ENCODE assay signal across 14 cellular contexts in genomic region chr15:50773389-50773788, GRCh38. TPM values are rescaled to one million over a fixed set of nuclear protein-coding genes. Genes with fewer than 3 reads are reported as not detected.
A peak's percentile ranks its signal among the peaks of the same experiment; 100 is the strongest.
DNase-seq lines count a peak whose midpoint lies in the region; ATAC-seq and TF ChIP-seq lines count a peak whose summit lies in the region.
"Had no signal": no experiment of that assay in that cellular context is flagged by ENCODE, and none has a peak within 500 bp of the region (broad histone marks: within the 10 kb centered on the region; RNA-seq: fewer than 3 reads in every experiment).

No MANE protein-coding gene starts in this region.

- no peaks in the 10 kb centered on the region for H4K20me1 ChIP-seq in IMR-90 (ENCODE audit: insufficient read depth, low read length)
- H4K20me1 ChIP-seq: BLaER1 treated with 17β-estradiol and CSF1 and Interleukin-3, amounts not matched to agents 10 nM and 100 nM had no signal

- H3K27ac ChIP-seq in IMR-90 (ENCODE audit: insufficient read depth, low read length): no peak overlapping the region
- H3K27ac ChIP-seq: BLaER1 treated with 17β-estradiol and CSF1 and Interleukin-3, amounts not matched to agents 10 nM and 100 nM; GM23248 had no signal

- no peak overlapping the region for H2AK5ac ChIP-seq in IMR-90 (ENCODE audit: low read depth, low read length)

- TF ChIP-seq POLR2A in IMR-90 (IDR thresholded peaks at IDR 0.05; ENCODE audit: low read depth, low read length): no peak

- in situ Hi-C loops in IMR-90 (cut with MboI; ENCODE audit: low sequenced_read_pairs): no loop called here

- WGBS in IMR-90 (ENCODE audit: extremely low coverage in 2 of 2, insufficient read length in 1 of 2), 2 experiments: no CpG with 5 or more reads among the region's 3 CpGs

- no peak overlapping the region for H3K56ac ChIP-seq in IMR-90 (ENCODE audit: extremely low read depth, insufficient read depth, low read length)

- H3K27me3 Mint-ChIP-seq in immature natural killer cell (ENCODE audit: low read depth in 3 of 3) (peaks cover 0 to 4% (median 0%) of the 10 kb centered on the region in 3 donors), type B pancreatic cell (no peaks in the 10 kb centered on the region)
- H3K27me3 Mint-ChIP-seq: CD4-positive, alpha-beta T cell had no signal

- no peaks in the 10 kb centered on the region for H3K79me1 ChIP-seq in IMR-90 (ENCODE audit: low read depth in 1 of 2, low read length in 2 of 2)

- ATAC-seq in IMR-90 (ENCODE audit: low read depth): peak; percentile 64
- ATAC-seq: HCT116 had no signal

- TF ChIP-seq RAD21 in IMR-90 (IDR thresholded peaks at IDR 0.05; ENCODE audit: low read length): no peak

- H4K8ac ChIP-seq in IMR-90 (ENCODE audit: low read depth in 2 of 2, low read length in 2 of 2): no peak overlapping the region

- H3K9me1 ChIP-seq in IMR-90 (ENCODE audit: insufficient read depth, low read length): 0 out of 2 replicates have a peak, but pooled peaks cover 3% of the 10 kb centered on the region

- peak overlapping the region; percentile 9; the same call in 1 of the 2 replicates for H3K14ac ChIP-seq in IMR-90 (replicated peaks; ENCODE audit: low read depth, low read length)

- no peaks in the 10 kb centered on the region for H3K27me3 ChIP-seq in IMR-90 (ENCODE audit: control insufficient read depth, insufficient read depth, low read length)
- H3K27me3 ChIP-seq: BLaER1 treated with 17β-estradiol and CSF1 and Interleukin-3, amounts not matched to agents 10 nM and 100 nM had no signal

- no peak overlapping the region for H2AFZ ChIP-seq in IMR-90 (replicated peaks; ENCODE audit: low read length, poor library complexity)
- H2AFZ ChIP-seq: GM23248 had no signal

- TF ChIP-seq CTCF in IMR-90 (conservative IDR thresholded peaks at IDR 0.05; ENCODE audit: low read depth, low read length) (no peak), type B pancreatic cell (conservative IDR thresholded peaks at IDR 0.05) (no peak)

- no peak overlapping the region for H4K5ac ChIP-seq in IMR-90 (ENCODE audit: low read depth, low read length)

- H3K27ac Mint-ChIP-seq in immature natural killer cell (peak overlapping the region in 4 of 6 donors; percentile 18 to 62 (median 44)), type B pancreatic cell (peak overlapping the region; percentile 20)
- H3K27ac Mint-ChIP-seq: CD4-positive, alpha-beta T cell had no signal

- H3K9me3 Mint-ChIP-seq in immature natural killer cell (no peaks in the 10 kb centered on the region), type B pancreatic cell (peaks cover 4% of the 10 kb centered on the region)
- H3K9me3 Mint-ChIP-seq: CD4-positive, alpha-beta T cell had no signal

- H3K18ac ChIP-seq in IMR-90 (ENCODE audit: low read depth, low read length): no peak overlapping the region; the same call in 1 of the 2 replicates

- no peak overlapping the region for H4K91ac ChIP-seq in IMR-90 (ENCODE audit: insufficient read depth, low read depth, low read length)

- no peak overlapping the region for H2AK9ac ChIP-seq in IMR-90 (replicated peaks; ENCODE audit: low read depth, low read length, poor library complexity)

- no peak overlapping the region for H2BK15ac ChIP-seq in IMR-90 (ENCODE audit: low read depth, low read length)

- H3K4me3 Mint-ChIP-seq in immature natural killer cell (no peak overlapping the region), type B pancreatic cell (no peak overlapping the region)
- H3K4me3 Mint-ChIP-seq: CD4-positive, alpha-beta T cell had no signal

- H3K36me3 Mint-ChIP-seq in immature natural killer cell (no peaks in the 10 kb centered on the region), type B pancreatic cell (no peaks in the 10 kb centered on the region)

- no peak overlapping the region for H3K9ac ChIP-seq in IMR-90 (ENCODE audit: low read depth, low read length)
- H3K9ac ChIP-seq: BLaER1 treated with 17β-estradiol and CSF1 and Interleukin-3, amounts not matched to agents 10 nM and 100 nM; GM23248 had no signal

- intact Hi-C loops in IMR-90 (cut with micrococcal nuclease): no loop called here

- peak overlapping the region; percentile 14; the same call in 1 of the 2 replicates for H2BK20ac ChIP-seq in IMR-90 (ENCODE audit: low read depth, low read length)

- H3K4ac ChIP-seq in IMR-90 (ENCODE audit: low read depth, low read length): no peak overlapping the region; the same call in 1 of the 2 replicates

- DNase-seq in EH (ENCODE audit: low read depth): peak; percentile 22
- DNase-seq in IMR-90: peak; percentile 33
- DNase-seq in immature natural killer cell: no peak
- no peak for DNase-seq in type B pancreatic cell (ENCODE audit: extremely low spot score, unreplicated experiment)
- DNase-seq in COLO829 (ENCODE audit: low spot score): no peak
- no peak for DNase-seq in COR-L47 (lab: John Stamatoyannopoulos, UW)
- DNase-seq in NCI-H510A treated with DMSO at 0.1 percent for 48 hours (lab: John Stamatoyannopoulos, UW): no peak
- DNase-seq: ACHN; Caco-2; CD4-positive, alpha-beta T cell; DND-41; GM23248 had no signal

- no peak overlapping the region for H3K23ac ChIP-seq in IMR-90 (ENCODE audit: low read depth, low read length)

- H3K36me3 ChIP-seq in IMR-90 (ENCODE audit: control insufficient read depth, insufficient read depth, low read length): no peaks in the 10 kb centered on the region
- H3K36me3 ChIP-seq: BLaER1 treated with 17β-estradiol and CSF1 and Interleukin-3, amounts not matched to agents 10 nM and 100 nM had no signal

- H3K4me1 ChIP-seq in IMR-90 (ENCODE audit: control insufficient read depth, insufficient read depth, low read length): peaks cover 8% of the 10 kb centered on the region; the same call in 1 of the 2 replicates

- H3K4me1 Mint-ChIP-seq in immature natural killer cell (peaks cover 8 to 12% of the 10 kb centered on the region in 2 donors), type B pancreatic cell (ENCODE audit: unreplicated experiment) (no peaks in the 10 kb centered on the region)

- peak overlapping the region; percentile 70 for H2BK5ac ChIP-seq in IMR-90 (ENCODE audit: low read depth, low read length, poor library complexity, severe bottlenecking)

- H3K4me3 ChIP-seq in IMR-90 (ENCODE audit: insufficient read depth, low read depth, low read length): no peak overlapping the region
- H3K4me3 ChIP-seq: BLaER1 treated with 17β-estradiol and CSF1 and Interleukin-3, amounts not matched to agents 10 nM and 100 nM; GM23248 had no signal

- BruUV-seq in IMR-90 (replicated peaks; lab: Mats Ljungman, UMichigan): no TSS peak

- dilution Hi-C loops in IMR-90 (cut with HindIII; ENCODE audit: low sequenced_read_pairs, unreplicated experiment): no loop called here

- CTCF ChIA-PET in IMR-90 (lab: Yijun Ruan, JAX): no interaction called here

- no peaks in the 10 kb centered on the region for H3K9me3 ChIP-seq in IMR-90 (ENCODE audit: control insufficient read depth, insufficient read depth, low read length)
- H3K9me3 ChIP-seq: BLaER1 treated with 17β-estradiol and CSF1 and Interleukin-3, amounts not matched to agents 10 nM and 100 nM; Caco-2 had no signal

- H3K4me2 ChIP-seq in IMR-90 (ENCODE audit: low read depth, low read length): no peak overlapping the region
- H3K4me2 ChIP-seq: BLaER1 treated with 17β-estradiol and CSF1 and Interleukin-3, amounts not matched to agents 10 nM and 100 nM had no signal

- peak overlapping the region; percentile 35; the same call in 1 of the 2 replicates for H2BK120ac ChIP-seq in IMR-90 (ENCODE audit: low read depth, low read length)

- POLR2A ChIA-PET in IMR-90 (lab: Charles Lee; ENCODE audit: unreplicated experiment): no interaction called here

TF ChIP-seq in IMR-90, 13 proteins besides CTCF, POLR2A, EP300 and RAD21:
- no peak for TF ChIP-seq MAZ (IDR thresholded peaks at IDR 0.05; ENCODE audit: borderline replicate concordance, low read depth, low read length)
- TF ChIP-seq SMC3 (IDR thresholded peaks at IDR 0.05; ENCODE audit: low read depth, low read length): no peak
- TF ChIP-seq MAFK (IDR thresholded peaks at IDR 0.05; ENCODE audit: low read depth, low read length): no peak
- TF ChIP-seq CEBPB (IDR thresholded peaks at IDR 0.05; ENCODE audit: low read depth, low read length): peak; percentile 15; the same call in 1 of the 2 replicates

RNA-seq across cellular contexts. Expression of gene SPPL2A, which starts 7.9 kb away (rescaled TPM):
- total RNA-seq in IMR-90 (2012; rRNA removed) (53.8 and 82.5 TPM in 2 replicates), type B pancreatic cell (ENCODE audit: low replicate concordance) (72.4 and 86.3 TPM in 2 replicates)
- polyA plus RNA-seq in IMR-90 (2012; rRNA removed) (20.7 and 29.2 TPM in 2 replicates), immature natural killer cell (100 to 1,000 TPM; 127 to 219 (median 148) TPM)
- 30.6 and 35.1 TPM in 2 replicates for polyA plus RNA-seq in IMR-90 (2012; cell fraction: cytosol; rRNA removed)
- polyA plus RNA-seq in IMR-90 (2012; cell fraction: nucleus; rRNA removed; ENCODE audit: low replicate concordance): 40.1 and 54.9 TPM in 2 replicates

Comparison
In these comparisons a context has a peak if more than half of its experiments do, and no peak if none do; other contexts are left out.
1. DNase-seq: peak in EH (single experiment) and IMR-90 (single experiment); none in immature natural killer cell (0 of 3), type B pancreatic cell (single experiment), COLO829 (single experiment), COR-L47 (single experiment) and NCI-H510A treated with DMSO at 0.1 percent for 48 hours (single experiment).